8 cellular contexts compared by ENCODE assay signal in the genomic region with DNA sequence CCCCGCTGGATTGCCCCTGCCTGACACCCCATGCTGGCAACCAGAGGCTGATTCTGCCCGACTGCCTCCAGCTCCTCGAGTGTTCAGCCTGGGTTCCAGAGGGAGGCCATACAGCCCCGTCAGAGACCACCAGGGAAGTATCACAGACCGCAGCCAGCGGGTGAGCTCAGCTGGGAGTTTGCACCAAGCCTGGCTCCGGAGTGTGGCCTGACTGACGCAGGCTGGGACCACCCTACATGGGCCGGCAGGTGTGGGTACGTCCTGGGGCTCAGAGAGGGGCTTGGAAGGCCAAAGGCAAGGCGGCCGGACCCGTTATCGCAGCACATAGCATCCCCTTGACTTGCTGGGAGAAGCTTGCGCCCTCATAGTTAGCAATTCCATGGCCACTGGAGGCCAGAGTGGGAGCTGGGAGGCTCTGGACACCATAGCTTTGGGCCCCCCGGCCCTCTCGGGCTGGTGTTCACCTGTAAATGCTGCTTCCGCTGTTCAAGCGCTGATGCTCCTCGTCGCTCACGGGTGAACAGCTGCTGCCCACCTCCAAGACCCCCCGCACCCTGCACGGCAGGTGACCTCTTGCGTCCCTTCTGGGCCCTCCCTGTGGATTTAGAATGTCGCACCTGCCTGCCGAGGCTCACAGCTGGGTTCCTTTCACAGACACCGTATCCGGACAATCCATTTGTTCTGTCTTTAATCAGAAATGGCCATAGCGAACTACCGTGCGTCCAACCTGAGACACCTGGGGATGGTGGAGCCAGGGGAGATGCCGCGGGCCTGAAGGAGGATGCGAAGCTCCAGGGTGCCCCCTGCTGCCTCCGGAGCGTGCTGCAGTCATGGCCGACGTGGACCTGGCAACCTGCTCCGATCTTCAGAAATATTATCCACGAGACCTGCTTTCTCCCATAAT. TPM values are rescaled to one million over a fixed set of nuclear protein-coding genes. Genes with fewer than 3 reads are reported as not detected.
DNase-seq lines count a peak whose midpoint lies in the region; ATAC-seq and FAIRE-seq lines count a peak whose summit lies in the region.

No MANE protein-coding gene starts in this region.

- H3K27ac ChIP-seq in right cardiac atrium (ENCODE audit: low read length) = no peak overlapping the region

- intact Hi-C loops in right cardiac atrium (cut with DNase I) = loop anchor here in 3 of 4 donors (2.0 to 5.0 kb wide), 3 partner anchors 289 to 292 kb away; no protein-coding TSS in a partner anchor

- no peaks in the 10 kb centered on the region for H3K9me3 Mint-ChIP-seq in activated naive CD8-positive, alpha-beta T cell treated with anti-CD3 and anti-CD28 coated beads, Interleukin-2, amount 50 U/mL, for 24 hours

- H3K4me1 ChIP-seq in right cardiac atrium (ENCODE audit: control insufficient read depth, insufficient read depth, low read length) = no peaks in the 10 kb centered on the region

- DNase-seq in AG08395 (ENCODE audit: low spot score) = peak; percentile 73
- peak; percentile 46 for DNase-seq in GM19239 (ENCODE audit: insufficient read length, low spot score)
- peak; percentile 45 for DNase-seq in NCI-H1417 treated with DMSO at 0.1 percent for 48 hours (lab: John Stamatoyannopoulos, UW)
- DNase-seq in SKM-1 treated with dmso at 0.1 percent for 144 hours (lab: John Stamatoyannopoulos, UW; ENCODE audit: unreplicated experiment) = peak; percentile 36
- DNase-seq in activated naive CD8-positive, alpha-beta T cell treated with anti-CD3 and anti-CD28 coated beads, Interleukin-2, amount 50 U/mL, for 24 hours = peak; percentile 80
- peak; percentile 49 to 79 (median 78) for DNase-seq in right cardiac atrium
- peak; percentile 73 for DNase-seq in stimulated activated CD4-positive, alpha-beta T cell treated with anti-CD3 and anti-CD28 coated beads, Interleukin-12 subunit alpha, Interleukin-12 subunit beta, amount 100 ng/mL, for 4 hours

- H3K4me1 Mint-ChIP-seq in activated naive CD8-positive, alpha-beta T cell treated with anti-CD3 and anti-CD28 coated beads, Interleukin-2, amount 50 U/mL, for 24 hours = peaks cover 2% of the 10 kb centered on the region

- no peak overlapping the region for H3K4me3 Mint-ChIP-seq in activated naive CD8-positive, alpha-beta T cell treated with anti-CD3 and anti-CD28 coated beads, Interleukin-2, amount 50 U/mL, for 24 hours

- H3K4me3 ChIP-seq in right cardiac atrium (ENCODE audit: low read length) = no peak overlapping the region

- H3K9me3 ChIP-seq in right cardiac atrium (ENCODE audit: control insufficient read depth, low read length) = no peaks in the 10 kb centered on the region

- FAIRE-seq in GM19239 (lab: Jason Lieb, UNC) = no peak

- no peaks in the 10 kb centered on the region for H3K27me3 Mint-ChIP-seq in activated naive CD8-positive, alpha-beta T cell treated with anti-CD3 and anti-CD28 coated beads, Interleukin-2, amount 50 U/mL, for 24 hours

- H3K27ac Mint-ChIP-seq in activated naive CD8-positive, alpha-beta T cell treated with anti-CD3 and anti-CD28 coated beads, Interleukin-2, amount 50 U/mL, for 24 hours = no peak overlapping the region

- 57% methylated on average over 41 of the region's 41 CpGs for WGBS in right cardiac atrium

- ATAC-seq in activated naive CD8-positive, alpha-beta T cell treated with anti-CD3 and anti-CD28 coated beads, Interleukin-2, amount 50 U/mL, for 24 hours = peak; percentile 37
- ATAC-seq in right cardiac atrium = peak; percentile 38 to 47
- ATAC-seq in GM21723 (IDR thresholded peaks at IDR 0.05; ENCODE audit: unreplicated experiment) = no peak

- H3K27me3 ChIP-seq in right cardiac atrium (ENCODE audit: control insufficient read depth, insufficient read depth) = no peaks in the 10 kb centered on the region

- no peaks in the 10 kb centered on the region for H3K36me3 Mint-ChIP-seq in activated naive CD8-positive, alpha-beta T cell treated with anti-CD3 and anti-CD28 coated beads, Interleukin-2, amount 50 U/mL, for 24 hours (ENCODE audit: low read depth)

RNA-seq across cellular contexts. Expression of a gene that starts 31.2 kb away (rescaled TPM):
- total RNA-seq in right cardiac atrium = 10 to 100 TPM; 10.2 to 14.6 (median 12.6) TPM
- polyA plus RNA-seq in right cardiac atrium = 12.2 TPM
